Comparison of ENCODE assay signal across 27 cellular contexts in the genomic region with DNA sequence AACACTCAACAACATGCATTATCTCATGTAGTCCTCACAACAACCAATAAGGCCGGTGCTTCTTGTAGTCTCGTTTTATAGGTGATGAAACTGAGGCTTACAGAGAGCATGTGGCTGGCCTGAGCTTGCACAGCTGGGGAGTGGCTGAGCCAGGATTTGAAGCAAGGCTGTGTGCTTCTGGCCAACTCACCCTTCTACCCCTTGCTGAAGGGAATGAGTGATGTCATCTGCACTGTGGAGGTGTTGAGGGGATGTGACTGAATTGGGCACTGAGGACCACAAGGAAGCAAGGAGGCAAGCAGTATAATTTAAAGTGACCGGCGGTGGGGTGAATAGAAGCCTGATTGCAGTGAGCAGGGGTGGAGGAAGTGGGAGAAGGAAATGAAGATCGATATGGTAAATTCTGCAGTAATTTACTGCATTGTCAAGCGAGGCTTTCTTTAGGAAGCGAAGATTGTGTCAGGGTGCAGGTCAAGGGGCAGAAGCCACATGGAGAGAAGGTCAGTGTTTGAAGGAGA.
"Had no signal": no experiment of that assay in that cellular context is flagged by ENCODE, and none has a peak within 500 bp of the region (broad histone marks: within the 10 kb centered on the region; RNA-seq: fewer than 3 reads in every experiment).

No MANE protein-coding gene starts in this region.

- H3K4me1 Mint-ChIP-seq: activated naive CD4-positive, alpha-beta T cell treated with anti-CD3 and anti-CD28 coated beads, Interleukin-2, amount 10 ng/mL, durations not matched to agents 7 days and 5 days; activated naive CD8-positive, alpha-beta T cell treated with anti-CD3 and anti-CD28 coated beads, Interleukin-2, amount 50 U/mL, for 24 hours; central memory CD8-positive, alpha-beta T cell; T-cell had no signal

- H3K27ac ChIP-seq: cardiac muscle cell, WERI-Rb-1 had no signal

- H3K9me3 Mint-ChIP-seq: activated CD4-positive, alpha-beta memory T cell treated with anti-CD3 and anti-CD28 coated beads for 36 hours; activated naive CD4-positive, alpha-beta T cell treated with anti-CD3 and anti-CD28 coated beads, Interleukin-2, amount 10 ng/mL, durations not matched to agents 7 days and 5 days; activated naive CD8-positive, alpha-beta T cell treated with anti-CD3 and anti-CD28 coated beads, Interleukin-2, amount 50 U/mL, for 24 hours; activated T-cell treated with anti-CD3 and anti-CD28 coated beads, Interleukin-2, amount 50 U/mL, for 4 hours; central memory CD8-positive, alpha-beta T cell had no signal

- DNase-seq: activated CD4-positive, alpha-beta memory T cell treated with anti-CD3 and anti-CD28 coated beads for 36 hours; activated CD4-positive, alpha-beta T cell treated with anti-CD3 and anti-CD28 coated beads, Interleukin-2, amount 50 U/mL, for 1 hour; activated CD4-positive, CD25-positive, alpha-beta regulatory T cell; activated CD8-positive, alpha-beta memory T cell treated with anti-CD3 and anti-CD28 coated beads, Interleukin-2, amount 50 U/mL, for 4 hours; activated effector memory CD4-positive, alpha-beta T cell treated with Interleukin-2 at 50 U/mL for 16 hours; activated naive CD4-positive, alpha-beta T cell treated with anti-CD3 and anti-CD28 coated beads, Interleukin-2, amount 10 ng/mL, durations not matched to agents 7 days and 5 days; activated naive CD8-positive, alpha-beta T cell treated with anti-CD3 and anti-CD28 coated beads, Interleukin-2, amount 50 U/mL, for 24 hours; activated T-cell treated with anti-CD3 and anti-CD28 coated beads for 4 hours; activated T-cell treated with anti-CD3 and anti-CD28 coated beads, Interleukin-2, amount 50 U/mL, for 4 hours; aorta; Karpas-422; KBM-7; NCI-H1048; NCI-H1105 treated with DMSO at 0.1 percent for 48 hours; NCI-H1436; NCI-H1694; NCI-H1930; NCI-H2081 treated with DMSO at 0.1 percent for 48 hours; NCI-H345; NCI-H524 treated with DMSO at 0.1 percent for 48 hours; SHP77 treated with DMSO at 0.1 percent for 48 hours; T-cell; T1000; WERI-Rb-1 had no signal

- H3K27me3 ChIP-seq: cardiac muscle cell had no signal

- H3K36me3 ChIP-seq: cardiac muscle cell, WERI-Rb-1 had no signal

- H3K27ac Mint-ChIP-seq: activated CD4-positive, alpha-beta memory T cell treated with anti-CD3 and anti-CD28 coated beads for 36 hours; activated naive CD4-positive, alpha-beta T cell treated with anti-CD3 and anti-CD28 coated beads, Interleukin-2, amount 10 ng/mL, durations not matched to agents 7 days and 5 days; activated naive CD8-positive, alpha-beta T cell; activated naive CD8-positive, alpha-beta T cell treated with anti-CD3 and anti-CD28 coated beads, Interleukin-2, amount 50 U/mL, for 24 hours; T-cell had no signal

- H3K4me3 Mint-ChIP-seq: activated CD4-positive, alpha-beta memory T cell treated with anti-CD3 and anti-CD28 coated beads for 36 hours; activated naive CD4-positive, alpha-beta T cell treated with anti-CD3 and anti-CD28 coated beads, Interleukin-2, amount 10 ng/mL, durations not matched to agents 7 days and 5 days; activated naive CD8-positive, alpha-beta T cell; activated naive CD8-positive, alpha-beta T cell treated with anti-CD3 and anti-CD28 coated beads, Interleukin-2, amount 50 U/mL, for 24 hours; activated T-cell treated with anti-CD3 and anti-CD28 coated beads, Interleukin-2, amount 50 U/mL, for 4 hours; central memory CD8-positive, alpha-beta T cell; T-cell had no signal

- H3K4me3 ChIP-seq: cardiac muscle cell had no signal

- H3K36me3 Mint-ChIP-seq: activated CD4-positive, alpha-beta memory T cell treated with anti-CD3 and anti-CD28 coated beads for 36 hours; activated naive CD4-positive, alpha-beta T cell treated with anti-CD3 and anti-CD28 coated beads, Interleukin-2, amount 10 ng/mL, durations not matched to agents 7 days and 5 days; activated naive CD8-positive, alpha-beta T cell; T-cell had no signal
